In genomic region chr7:5661941-5662340, GRCh38 we compare ENCODE assay signal across 10 cellular contexts.
DNase-seq lines count a peak whose midpoint lies in the region; ATAC-seq and TF ChIP-seq lines count a peak whose summit lies in the region.
"Had no signal": no experiment of that assay in that cellular context is flagged by ENCODE, and none has a peak within 500 bp of the region (broad histone marks: within the 10 kb centered on the region; RNA-seq: fewer than 3 reads in every experiment).

No MANE protein-coding gene starts in this region.

- peak overlapping the region in 9 of 11 experiments; percentile 12 to 65 (median 43); a peak in 11 of 22 replicates for H3K9ac ChIP-seq in BLaER1 treated with 17β-estradiol and CSF1 and Interleukin-3, amounts not matched to agents 10 nM and 100 nM

- H3K9me3 ChIP-seq in BLaER1 treated with 17β-estradiol and CSF1 and Interleukin-3, amounts not matched to agents 10 nM and 100 nM (replicated peaks in 1 of 11): no peaks in the 10 kb centered on the region
- H3K9me3 ChIP-seq in left lung: no peaks in the 10 kb centered on the region

- ATAC-seq in HG02678 (IDR thresholded peaks at IDR 0.05; ENCODE audit: unreplicated experiment): peak; percentile 48
- peak; percentile 65 for ATAC-seq in activated B cell treated with CpG ODN at 0.5 μM for 24 hours (ENCODE audit: low read depth)
- peak; percentile 42 for ATAC-seq in left lung
- no peak for ATAC-seq in HG03565 (IDR thresholded peaks at IDR 0.05; ENCODE audit: unreplicated experiment)

- peaks cover 21 to 61% (median 48%) of the 10 kb centered on the region in 11 experiments for H3K36me3 ChIP-seq in BLaER1 treated with 17β-estradiol and CSF1 and Interleukin-3, amounts not matched to agents 10 nM and 100 nM
- peaks cover 0 to 25% of the 10 kb centered on the region in 2 donors for H3K36me3 ChIP-seq in left lung

- H3K27me3 Mint-ChIP-seq in activated B cell treated with CpG ODN at 0.5 μM for 24 hours: no peaks in the 10 kb centered on the region

- H3K27ac Mint-ChIP-seq in activated B cell treated with CpG ODN at 0.5 μM for 24 hours: peak overlapping the region; percentile 19

- peaks cover 25% of the 10 kb centered on the region for H3K36me3 Mint-ChIP-seq in activated B cell treated with CpG ODN at 0.5 μM for 24 hours (ENCODE audit: low read depth)

- POLR2A ChIA-PET in activated B cell treated with CpG ODN at 0.5 μM for 24 hours (lab: Charles Lee): interaction anchor here (0.6 to 1.1 kb wide), 3 partner anchors 15 to 428 kb away, joined by 3 to 4 read pairs (median 3); no protein-coding TSS in a partner anchor

- TF ChIP-seq CTCF in activated B cell treated with CpG ODN at 0.5 μM for 24 hours (IDR thresholded peaks at IDR 0.05) (no peak), left lung (IDR thresholded peaks at IDR 0.05) (no peak)

- intact Hi-C loops in activated B cell treated with CpG ODN at 0.5 μM for 24 hours (cut with micrococcal nuclease): no loop called here
- intact Hi-C loops in left lung (cut with DNase I): no loop called here

- H3K27ac ChIP-seq in BLaER1 treated with 17β-estradiol and CSF1 and Interleukin-3, amounts not matched to agents 10 nM and 100 nM: peak overlapping the region in 9 of 11 experiments; percentile 27 to 78 (median 63); a peak in 17 of 22 replicates
- H3K27ac ChIP-seq in left lung: peak overlapping the region in 1 of 2 donors; percentile 30

- H3K4me1 Mint-ChIP-seq in activated B cell treated with CpG ODN at 0.5 μM for 24 hours: peaks cover 23% of the 10 kb centered on the region

- peaks cover 25 to 54% (median 41%) of the 10 kb centered on the region in 10 experiments for H3K4me1 ChIP-seq in BLaER1 treated with 17β-estradiol and CSF1 and Interleukin-3, amounts not matched to agents 10 nM and 100 nM
- peaks cover 0 to 30% of the 10 kb centered on the region in 2 donors for H3K4me1 ChIP-seq in left lung

- peaks cover 6 to 79% (median 38%) of the 10 kb centered on the region in 11 experiments; a peak in 20 of 22 replicates for H4K20me1 ChIP-seq in BLaER1 treated with 17β-estradiol and CSF1 and Interleukin-3, amounts not matched to agents 10 nM and 100 nM

- H3K4me3 ChIP-seq in BLaER1 treated with 17β-estradiol and CSF1 and Interleukin-3, amounts not matched to agents 10 nM and 100 nM: no peak overlapping the region
- no peak overlapping the region for H3K4me3 ChIP-seq in left lung

- no peak overlapping the region for H3K4me3 Mint-ChIP-seq in activated B cell treated with CpG ODN at 0.5 μM for 24 hours
- H3K4me3 Mint-ChIP-seq: neural crest cell had no signal

- H3K27me3 ChIP-seq in BLaER1 treated with 17β-estradiol and CSF1 and Interleukin-3, amounts not matched to agents 10 nM and 100 nM: no peaks in the 10 kb centered on the region
- H3K27me3 ChIP-seq in left lung: no peaks in the 10 kb centered on the region

- H3K4me2 ChIP-seq in BLaER1 treated with 17β-estradiol and CSF1 and Interleukin-3, amounts not matched to agents 10 nM and 100 nM: peak overlapping the region; percentile 67 to 91 (median 83)

- no peak for DNase-seq in activated B cell treated with CpG ODN at 0.5 μM for 24 hours
- DNase-seq in left lung: no peak
- no peak for DNase-seq in ecto neural progenitor cell (ENCODE audit: low spot score)
- DNase-seq in NCI-H226: no peak
- DNase-seq in A172 (ENCODE audit: low spot score): no peak
- DNase-seq: NK-92 treated with Interleukin-12 subunit alpha and Interleukin-12 subunit beta, amount 100 ng/mL, for 24 hours had no signal

- CTCF ChIA-PET in activated B cell treated with CpG ODN at 0.5 μM for 24 hours (lab: Charles Lee): interaction anchor here (0.5 to 7.7 kb wide), 7 partner anchors 14 to 422 kb away, joined by 3 to 110 read pairs (median 3); no protein-coding TSS in a partner anchor

- H3K9me3 Mint-ChIP-seq in activated B cell treated with CpG ODN at 0.5 μM for 24 hours: no peaks in the 10 kb centered on the region
- H3K9me3 Mint-ChIP-seq: neural crest cell had no signal
